ENCODE assay signal across 8 cellular contexts in genomic region chr16:15899538-15900100, GRCh38. TPM values are rescaled to one million over a fixed set of nuclear protein-coding genes. Genes with fewer than 3 reads are reported as not detected.
DNase-seq lines count a peak whose midpoint lies in the region; ATAC-seq and TF ChIP-seq lines count a peak whose summit lies in the region.

No MANE protein-coding gene starts in this region.

- no peak overlapping the region for H3K4me3 ChIP-seq in RWPE2 (ENCODE audit: severe bottlenecking)
- no peak overlapping the region for H3K4me3 ChIP-seq in fibroblast of lung (replicated peaks in 1 of 4; ENCODE audit: control extremely low read depth in 1 of 4, insufficient read depth in 1 of 4, low read depth in 3 of 4, low read length in 4 of 4)
- no peak overlapping the region for H3K4me3 ChIP-seq in stomach
- H3K4me3 ChIP-seq in dorsolateral prefrontal cortex, result no peak overlapping the region

- no peak for TF ChIP-seq POLR2A in stomach (IDR thresholded peaks at IDR 0.05)

- H3K27me3 ChIP-seq in RWPE2 (ENCODE audit: insufficient read depth, poor library complexity, severe bottlenecking), result no peaks in the 10 kb centered on the region
- no peaks in the 10 kb centered on the region for H3K27me3 ChIP-seq in fibroblast of lung (ENCODE audit: control insufficient read depth, insufficient read depth, low read length)
- H3K27me3 ChIP-seq in stomach, result no peaks in the 10 kb centered on the region
- no peaks in the 10 kb centered on the region for H3K27me3 ChIP-seq in dorsolateral prefrontal cortex

- no peaks in the 10 kb centered on the region for H4K20me1 ChIP-seq in fibroblast of lung (ENCODE audit: control insufficient read depth, extremely low read depth, insufficient read depth, low read length)

- H3K79me2 ChIP-seq in fibroblast of lung (ENCODE audit: control insufficient read depth, insufficient read depth, low read length), result no peaks in the 10 kb centered on the region

- peak; percentile 66 for DNase-seq in NCI-H510A treated with DMSO at 0.1 percent for 48 hours (lab: John Stamatoyannopoulos, UW)
- DNase-seq in NCI-H510A (lab: John Stamatoyannopoulos, UW), result no peak
- peak; percentile 96 for DNase-seq in RWPE2 (ENCODE audit: low spot score)
- DNase-seq in fibroblast of lung (ENCODE audit: low read depth in 2 of 2), result peak; percentile 72 to 98
- peak; percentile 69 for DNase-seq in stomach
- no peak for DNase-seq in dorsolateral prefrontal cortex
- no peak for DNase-seq in NCI-H748 treated with DMSO at 0.1 percent for 48 hours (lab: John Stamatoyannopoulos, UW)

- no peak for TF ChIP-seq EP300 in stomach (IDR thresholded peaks at IDR 0.05)

- H3K9ac ChIP-seq in fibroblast of lung (ENCODE audit: insufficient read depth, low read length), result no peak overlapping the region

- H3K27ac ChIP-seq in RWPE2 (ENCODE audit: poor library complexity, severe bottlenecking) (peak overlapping the region; percentile 80), fibroblast of lung (ENCODE audit: insufficient read depth, low read length) (peak overlapping the region; percentile 13), stomach (peak overlapping the region in 3 of 5 donors; percentile 60 to 71 (median 64)), dorsolateral prefrontal cortex (no peak overlapping the region)

- WGBS in stomach, 5 donors, result 25 to 43% (median 30%) methylated on average over 8 to 9 of the region's 9 CpGs

- H2AFZ ChIP-seq in fibroblast of lung (ENCODE audit: low read length), result no peak overlapping the region

- H3K36me3 ChIP-seq in RWPE2 (ENCODE audit: low read depth), result no peaks in the 10 kb centered on the region
- H3K36me3 ChIP-seq in fibroblast of lung (ENCODE audit: control insufficient read depth, insufficient read depth, low read length), result no peaks in the 10 kb centered on the region
- no peaks in the 10 kb centered on the region for H3K36me3 ChIP-seq in stomach

- intact Hi-C loops in stomach (cut with DNase I; ENCODE audit: low total_unique reads), result no loop called here
- intact Hi-C loops in dorsolateral prefrontal cortex (cut with DNase I), result no loop called here

- H3K4me1 ChIP-seq in RWPE2 (ENCODE audit: insufficient read depth, poor library complexity, severe bottlenecking) (peaks cover 26% of the 10 kb centered on the region), fibroblast of lung (ENCODE audit: control insufficient read depth, extremely low read depth, insufficient read depth, low read length) (peaks cover 7% of the 10 kb centered on the region), stomach (peaks cover 0 to 9% (median 0%) of the 10 kb centered on the region in 4 donors)

- peak overlapping the region; percentile 37 for H3K4me2 ChIP-seq in fibroblast of lung (ENCODE audit: extremely low read depth, insufficient read depth, low read length)

- ATAC-seq in HG02759 (IDR thresholded peaks at IDR 0.05; ENCODE audit: unreplicated experiment) (peak; percentile 59), RWPE2 (ENCODE audit: low read depth) (peak; percentile 98)

- H3K9me3 ChIP-seq in RWPE2 (ENCODE audit: severe bottlenecking) (no peaks in the 10 kb centered on the region), fibroblast of lung (ENCODE audit: control insufficient read depth, insufficient read depth, low read depth, low read length) (no peaks in the 10 kb centered on the region), stomach (no peaks in the 10 kb centered on the region)

- TF ChIP-seq CTCF in RWPE2 (IDR thresholded peaks at IDR 0.05; ENCODE audit: poor library complexity, severe bottlenecking) (no peak), fibroblast of lung (conservative IDR thresholded peaks at IDR 0.05 in 1 of 2, IDR thresholded peaks at IDR 0.05 in 1 of 2; ENCODE audit: low read depth in 1 of 2, low read length in 2 of 2) (no peak), stomach (IDR thresholded peaks at IDR 0.05) (no peak), dorsolateral prefrontal cortex (IDR thresholded peaks at IDR 0.05 in 54 of 56, conservative IDR thresholded peaks at IDR 0.05 in 2 of 56; ENCODE audit: low read depth in 1 of 56, partially characterized antibody in 56 of 56) (no peak)

RNA-seq across cellular contexts. Expression of gene CEP20, which starts 11.2 kb away (rescaled TPM):
- 56.2 and 60.9 TPM in 2 replicates for total RNA-seq in fibroblast of lung
- polyA plus RNA-seq in fibroblast of lung, result 42.9 and 56.6 TPM in 2 replicates
- 30.8 and 37.4 TPM in 2 replicates for polyA plus RNA-seq in fibroblast of lung (2012)
- polyA minus RNA-seq in fibroblast of lung (ENCODE audit: low replicate concordance), result 5.9 and 15.1 TPM in 2 replicates
- total RNA-seq in stomach, result 10 to 100 TPM in 2 of 5 donors, 1 to 10 TPM in 3; 7.0 to 40.0 (median 8.2) TPM
- 10 to 100 TPM; 22.2 to 38.3 (median 24.0) TPM for polyA plus RNA-seq in stomach
- total RNA-seq in dorsolateral prefrontal cortex, result 10 to 100 TPM; 16.6 to 44.9 (median 27.3) TPM

RNA-seq across cellular contexts. Expression of gene MYH11, which starts 42.8 kb away (rescaled TPM):
- total RNA-seq in fibroblast of lung (14.5 and 28.8 TPM in 2 replicates), stomach (1,000 to 10,000 TPM in 4 of 5 donors, 100 to 1,000 TPM in 1; 496 to 3,048 (median 1,297) TPM), dorsolateral prefrontal cortex (100 to 1,000 TPM in 5 of 120 experiments, 10 to 100 TPM in 64, 1 to 10 TPM in 51; 1.1 to 367 (median 13.0) TPM)
- polyA plus RNA-seq in fibroblast of lung (1.3 and 1.9 TPM in 2 replicates), stomach (100 to 1,000 TPM in 1 of 3 donors, 10 to 100 TPM in 2; 33.8 to 494 (median 44.0) TPM)
- 6.5 and 7.1 TPM in 2 replicates for polyA plus RNA-seq in fibroblast of lung (2012)
- polyA minus RNA-seq in fibroblast of lung (ENCODE audit: low replicate concordance), result 3.1 and 3.8 TPM in 2 replicates

RNA-seq across cellular contexts. Expression of gene ABCC1, which starts 49.8 kb away (rescaled TPM):
- total RNA-seq in fibroblast of lung (73.2 and 178 TPM in 2 replicates), stomach (100 to 1,000 TPM in 1 of 5 donors, 10 to 100 TPM in 4; 21.4 to 105 (median 50.4) TPM), dorsolateral prefrontal cortex (10 to 100 TPM; 10.3 to 25.6 (median 15.5) TPM)
- polyA plus RNA-seq in fibroblast of lung (54.1 and 82.1 TPM in 2 replicates), stomach (10 to 100 TPM in 1 of 3 donors, 1 to 10 TPM in 2; 2.3 to 10.5 (median 6.5) TPM)
- polyA plus RNA-seq in fibroblast of lung (2012), result 103 and 125 TPM in 2 replicates
- polyA minus RNA-seq in fibroblast of lung (ENCODE audit: low replicate concordance), result 861 and 1,173 TPM in 2 replicates

Comparison
In these comparisons a context has a peak if more than half of its experiments do, and no peak if none do; other contexts are left out.
1. DNase-seq: peak in NCI-H510A treated with DMSO at 0.1 percent for 48 hours (single experiment), RWPE2 (single experiment), fibroblast of lung (2 of 2) and stomach (single experiment); none in NCI-H510A (single experiment), dorsolateral prefrontal cortex (0 of 10) and NCI-H748 treated with DMSO at 0.1 percent for 48 hours (single experiment).
2. H3K27ac ChIP-seq: peak in RWPE2 (single experiment), fibroblast of lung (single experiment) and stomach (3 of 5); none in dorsolateral prefrontal cortex (0 of 59).